In the genomic region with DNA sequence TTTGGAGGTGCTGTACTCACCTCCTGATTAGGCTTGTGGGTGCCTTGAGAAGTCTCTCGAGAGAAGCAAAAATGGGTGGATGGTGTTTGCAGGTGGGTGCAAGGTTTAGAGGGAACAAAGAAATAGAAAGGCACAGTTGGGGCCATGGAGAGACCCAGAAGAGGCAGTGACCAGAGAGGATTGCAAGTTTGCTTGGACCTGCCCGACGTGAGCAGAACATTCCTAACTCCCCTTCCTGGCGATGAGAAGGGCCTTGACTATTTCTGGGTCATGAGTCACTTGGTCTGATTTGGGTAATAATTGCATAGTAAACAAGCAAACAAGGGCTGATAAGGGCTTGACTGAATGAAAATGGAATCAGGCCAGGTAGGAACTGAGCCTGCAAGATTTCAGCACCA, we compare ENCODE assay signal across 11 cellular contexts. TPM values are rescaled to one million over a fixed set of nuclear protein-coding genes. Genes with fewer than 3 reads are reported as not detected.
DNase-seq lines count a peak whose midpoint lies in the region; ATAC-seq and TF ChIP-seq lines count a peak whose summit lies in the region.
"Had no signal": no experiment of that assay in that cellular context is flagged by ENCODE, and none has a peak within 500 bp of the region (broad histone marks: within the 10 kb centered on the region; RNA-seq: fewer than 3 reads in every experiment).

No MANE protein-coding gene starts in this region.

- H3K27ac Mint-ChIP-seq in chondrocyte (ENCODE audit: unreplicated experiment) = no peak overlapping the region
- H3K27ac Mint-ChIP-seq: activated T-cell treated with anti-CD3 and anti-CD28 coated beads, Interleukin-2, amount 50 U/mL, for 72 hours had no signal

- H3K27me3 Mint-ChIP-seq in chondrocyte (ENCODE audit: low read depth) = peaks cover 16% of the 10 kb centered on the region

- H3K9me2 ChIP-seq in Loucy (replicated peaks; ENCODE audit: low read depth, low read length) = no peaks in the 10 kb centered on the region

- no peaks in the 10 kb centered on the region for H3K4me1 Mint-ChIP-seq in chondrocyte (ENCODE audit: low read depth)

- H3K36me3 Mint-ChIP-seq in chondrocyte (ENCODE audit: low read depth) = no peaks in the 10 kb centered on the region

- H3K4me3 ChIP-seq in Loucy (ENCODE audit: low read length, poor library complexity, severe bottlenecking) = no peak overlapping the region

- intact Hi-C loops in sciatic nerve (cut with DNase I) = no loop called here

- peak overlapping the region; percentile 42 for H3K4me2 ChIP-seq in Loucy (ENCODE audit: low read depth, low read length, poor library complexity, severe bottlenecking)

- H2AFZ ChIP-seq in Loucy (ENCODE audit: low read length) = peak overlapping the region; percentile 62; the same call in 1 of the 2 replicates

- H3K79me2 ChIP-seq in Loucy (ENCODE audit: insufficient read depth, low read length) = no peaks in the 10 kb centered on the region

- H3K9me3 Mint-ChIP-seq in chondrocyte (ENCODE audit: low read depth) = no peaks in the 10 kb centered on the region
- H3K9me3 Mint-ChIP-seq: activated T-cell treated with anti-CD3 and anti-CD28 coated beads, Interleukin-2, amount 50 U/mL, for 72 hours had no signal

- no peak overlapping the region for H3K9ac ChIP-seq in Loucy (ENCODE audit: low read depth, low read length, poor library complexity, severe bottlenecking)

- no peak overlapping the region for H3K4me3 Mint-ChIP-seq in chondrocyte (ENCODE audit: unreplicated experiment)
- H3K4me3 Mint-ChIP-seq: activated T-cell treated with anti-CD3 and anti-CD28 coated beads, Interleukin-2, amount 50 U/mL, for 72 hours had no signal

- no peaks in the 10 kb centered on the region for H4K20me1 ChIP-seq in Loucy (ENCODE audit: insufficient read depth, low read length, poor library complexity, severe bottlenecking)

- DNase-seq in DMS53 (lab: John Stamatoyannopoulos, UW) (peak; percentile 63), chondrocyte (ENCODE audit: low spot score) (peak; percentile 0), mucosa of gallbladder (ENCODE audit: low spot score) (peak; percentile 67), sciatic nerve (ENCODE audit: low spot score) (no peak), GM03348 (ENCODE audit: low spot score) (no peak), NCI-H345 treated with DMSO at 0.1 percent for 48 hours (lab: John Stamatoyannopoulos, UW; ENCODE audit: unreplicated experiment) (no peak)
- DNase-seq in activated T-cell treated with anti-CD3 and anti-CD28 coated beads, Interleukin-2, amount 50 U/mL, for 48 hours = no peak
- DNase-seq: activated T-cell treated with anti-CD3 and anti-CD28 coated beads, Interleukin-2, amount 50 U/mL, for 72 hours; NCI-H187 treated with DMSO at 0.1 percent for 48 hours; SW 1271 had no signal

- H3K27me3 ChIP-seq in Loucy (ENCODE audit: insufficient read depth, low read length, poor library complexity, severe bottlenecking) = no peaks in the 10 kb centered on the region

- H3F3A ChIP-seq in Loucy (ENCODE audit: low read depth) = no peaks in the 10 kb centered on the region

- peaks cover 12% of the 10 kb centered on the region for H3K4me1 ChIP-seq in Loucy (ENCODE audit: insufficient read depth, low read length, poor library complexity, severe bottlenecking)

- TF ChIP-seq CTCF in Loucy (conservative IDR thresholded peaks at IDR 0.05; ENCODE audit: low read length) = no peak
- no peak for TF ChIP-seq CTCF in chondrocyte (IDR thresholded peaks at IDR 0.05)

- no peaks in the 10 kb centered on the region for H3K9me3 ChIP-seq in Loucy (ENCODE audit: insufficient read depth, low read depth, low read length)

- no peak for ATAC-seq in sciatic nerve

- no peaks in the 10 kb centered on the region for H3K36me3 ChIP-seq in Loucy (ENCODE audit: insufficient read depth, low read length)

RNA-seq across cellular contexts. Expression of gene CTSH, which starts 7.0 kb away (rescaled TPM):
- total RNA-seq in chondrocyte (12.0 to 22.5 TPM (median 22.0 TPM) in 3 replicates), mucosa of gallbladder (465 TPM), sciatic nerve (81.6 TPM)

Comparison
In these comparisons a context has a peak if more than half of its experiments do, and no peak if none do; other contexts are left out.
1. DNase-seq: peak in DMS53 (single experiment), chondrocyte (single experiment) and mucosa of gallbladder (single experiment); none in sciatic nerve (single experiment), activated T-cell treated with anti-CD3 and anti-CD28 coated beads, Interleukin-2, amount 50 U/mL, for 48 hours (0 of 2), GM03348 (single experiment) and NCI-H345 treated with DMSO at 0.1 percent for 48 hours (single experiment).